Comparison of ENCODE assay signal across 8 cellular contexts in the genomic region with DNA sequence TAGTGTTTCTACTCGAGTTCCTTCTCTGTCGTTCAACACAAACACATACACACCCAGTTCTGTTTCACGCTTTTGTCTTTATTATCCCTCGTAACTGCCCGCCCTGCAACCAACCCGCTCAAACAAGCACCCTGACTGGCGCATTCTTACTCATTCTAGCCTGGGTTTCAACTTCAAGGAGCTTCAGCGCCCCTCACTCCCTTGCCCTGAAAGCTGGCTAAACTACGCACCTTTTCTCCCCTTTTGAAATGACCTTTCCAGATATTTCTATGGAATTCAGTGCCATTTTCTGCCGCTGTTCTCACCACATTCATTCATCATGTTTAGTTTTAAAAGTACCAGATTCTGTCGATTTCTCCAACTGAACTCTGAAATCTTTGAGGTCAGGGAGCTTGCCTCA. TPM values are rescaled to one million over a fixed set of nuclear protein-coding genes. Genes with fewer than 3 reads are reported as not detected.
DNase-seq lines count a peak whose midpoint lies in the region; ATAC-seq, FAIRE-seq and TF ChIP-seq lines count a peak whose summit lies in the region.

No MANE protein-coding gene starts in this region.

- H3K4me2 ChIP-seq in BLaER1 treated with 17β-estradiol and CSF1 and Interleukin-3, amounts not matched to agents 10 nM and 100 nM: peak overlapping the region; percentile 77 to 96 (median 89)
- H3K4me2 ChIP-seq in HepG2 (ENCODE audit: low read depth, low read length): peak overlapping the region; percentile 88

- no peak for TF ChIP-seq EP300 in HepG2 (IDR thresholded peaks at IDR 0.05; ENCODE audit: low read depth in 2 of 2, low read length in 2 of 2)
- no peak for TF ChIP-seq EP300 in HepG2 (CRISPR knock-in tag; IDR thresholded peaks at IDR 0.05; ENCODE audit: borderline replicate concordance)

- H3K79me2 ChIP-seq in HepG2 (ENCODE audit: insufficient read depth, low read length): no peaks in the 10 kb centered on the region

- peak overlapping the region; percentile 74 to 98 (median 93); a peak in 20 of 22 replicates for H3K27ac ChIP-seq in BLaER1 treated with 17β-estradiol and CSF1 and Interleukin-3, amounts not matched to agents 10 nM and 100 nM
- H3K27ac ChIP-seq in HepG2 (ENCODE audit: extremely low read length, insufficient read depth, low read length) (peak overlapping the region; percentile 28), testis (peak overlapping the region; percentile 6 to 77)

- peaks cover 0 to 21% (median 0%) of the 10 kb centered on the region in 11 experiments; a peak in 6 of 22 replicates for H4K20me1 ChIP-seq in BLaER1 treated with 17β-estradiol and CSF1 and Interleukin-3, amounts not matched to agents 10 nM and 100 nM
- H4K20me1 ChIP-seq in HepG2 (ENCODE audit: insufficient read depth, low read length): no peaks in the 10 kb centered on the region

- peak overlapping the region; percentile 78 for H3K4me3 Mint-ChIP-seq in central memory CD8-positive, alpha-beta T cell

- peak overlapping the region; percentile 82 to 96 (median 94) for H3K9ac ChIP-seq in BLaER1 treated with 17β-estradiol and CSF1 and Interleukin-3, amounts not matched to agents 10 nM and 100 nM
- H3K9ac ChIP-seq in HepG2 (ENCODE audit: insufficient read depth, low read depth, low read length): peak overlapping the region; percentile 70

- peaks cover 13% of the 10 kb centered on the region for H3K4me1 Mint-ChIP-seq in central memory CD8-positive, alpha-beta T cell

- H3K27ac Mint-ChIP-seq in central memory CD8-positive, alpha-beta T cell (ENCODE audit: low read depth): peak overlapping the region; percentile 82

- no peak for ATAC-seq in central memory CD8-positive, alpha-beta T cell (replicated peaks; ENCODE audit: extremely low read depth, poor library complexity, severe bottlenecking)
- ATAC-seq in HepG2: peak; percentile 54
- no peak for ATAC-seq in HG03045 (IDR thresholded peaks at IDR 0.05; ENCODE audit: unreplicated experiment)

- no peaks in the 10 kb centered on the region for H3K9me3 ChIP-seq in BLaER1 treated with 17β-estradiol and CSF1 and Interleukin-3, amounts not matched to agents 10 nM and 100 nM (replicated peaks in 1 of 11)
- H3K9me3 ChIP-seq in HepG2 (ENCODE audit: low read length) (no peaks in the 10 kb centered on the region), testis (no peaks in the 10 kb centered on the region)

- H3K27me3 Mint-ChIP-seq in central memory CD8-positive, alpha-beta T cell: no peaks in the 10 kb centered on the region

- DNase-seq in LoVo (ENCODE audit: low spot score) (peak; percentile 16), HepG2 (ENCODE audit: low spot score) (no peak), testis (no peak), NCI-H2171 (lab: John Stamatoyannopoulos, UW) (no peak)
- no peak for DNase-seq in central memory CD8-positive, alpha-beta T cell (ENCODE audit: low spot score in 2 of 2)
- DNase-seq in activated CD4-positive, alpha-beta T cell treated with anti-CD3 and anti-CD28 coated beads, Interleukin-2, amount 50 U/mL, for 1 hour: no peak

- peaks cover 11% of the 10 kb centered on the region for H3K36me3 Mint-ChIP-seq in central memory CD8-positive, alpha-beta T cell (ENCODE audit: insufficient read depth)

- in situ Hi-C loops in HepG2 (cut with HindIII; ENCODE audit: extremely low pct_ligation_motif_present, low pct_unique_long_range_greater_than_20kb): no loop called here

- POLR2A ChIA-PET in HepG2 (lab: Yijun Ruan, JAX): interaction anchor here (0.7 to 1.9 kb wide), 3 partner anchors 12 to 156 kb away, joined by 3 to 5 read pairs (median 4); no protein-coding TSS in a partner anchor

- peaks cover 7 to 23% (median 21%) of the 10 kb centered on the region in 11 experiments; a peak in 19 of 22 replicates for H3K36me3 ChIP-seq in BLaER1 treated with 17β-estradiol and CSF1 and Interleukin-3, amounts not matched to agents 10 nM and 100 nM
- H3K36me3 ChIP-seq in HepG2 (replicated peaks in 1 of 2; ENCODE audit: control insufficient read depth in 1 of 2, insufficient read depth in 2 of 2, low read length in 2 of 2) (no peaks in the 10 kb centered on the region; a peak in 1 of 5 replicates), testis (ENCODE audit: low read depth, missing control alignments) (no peaks in the 10 kb centered on the region)

- TF ChIP-seq RAD21 in HepG2 (CRISPR knock-in tag; IDR thresholded peaks at IDR 0.05): no peak

- WGBS in HepG2 (ENCODE audit: low lambda C conversion rate): 11% methylated on average over 11 of the region's 11 CpGs
- WGBS in testis, 2 donors: 19 to 25% methylated on average over 11 of the region's 11 CpGs

- peak overlapping the region; percentile 68 to 94 (median 80); a peak in 19 of 20 replicates for H3K4me3 ChIP-seq in BLaER1 treated with 17β-estradiol and CSF1 and Interleukin-3, amounts not matched to agents 10 nM and 100 nM
- peak overlapping the region; percentile 67 to 92 (median 84) for H3K4me3 ChIP-seq in HepG2 (replicated peaks in 1 of 3; ENCODE audit: insufficient read depth in 1 of 3, low read depth in 2 of 3, low read length in 3 of 3)
- H3K4me3 ChIP-seq in testis: peak overlapping the region; percentile 69 to 79

- BruUV-seq in HepG2 (replicated peaks; lab: Mats Ljungman, UMichigan): no TSS peak

- H3K9me3 Mint-ChIP-seq in central memory CD8-positive, alpha-beta T cell: no peaks in the 10 kb centered on the region

- peak overlapping the region; percentile 45 for H2AFZ ChIP-seq in HepG2 (ENCODE audit: low read length)

- no peak for TF ChIP-seq CTCF in HepG2 (CRISPR knock-in tag; IDR thresholded peaks at IDR 0.05)
- TF ChIP-seq CTCF in testis (IDR thresholded peaks at IDR 0.05): no peak

- TF ChIP-seq POLR2A in HepG2 (IDR thresholded peaks at IDR 0.05; ENCODE audit: insufficient read depth in 1 of 2, low read depth in 2 of 2, low read length in 2 of 2): no peak
- no peak for TF ChIP-seq POLR2A in testis (IDR thresholded peaks at IDR 0.05)

- FAIRE-seq in HepG2 (lab: Jason Lieb, UNC): no peak

- peaks cover 20 to 36% (median 28%) of the 10 kb centered on the region in 10 experiments; a peak in 19 of 20 replicates for H3K4me1 ChIP-seq in BLaER1 treated with 17β-estradiol and CSF1 and Interleukin-3, amounts not matched to agents 10 nM and 100 nM
- H3K4me1 ChIP-seq in HepG2 (ENCODE audit: insufficient read depth, low read length): peaks cover 23% of the 10 kb centered on the region
- H3K4me1 ChIP-seq in testis: peaks cover 11% of the 10 kb centered on the region

- H3K27me3 ChIP-seq in BLaER1 treated with 17β-estradiol and CSF1 and Interleukin-3, amounts not matched to agents 10 nM and 100 nM: no peaks in the 10 kb centered on the region
- H3K27me3 ChIP-seq in HepG2 (ENCODE audit: control insufficient read depth in 1 of 2, insufficient read depth in 2 of 2, low read length in 2 of 2) (no peaks in the 10 kb centered on the region), testis (no peaks in the 10 kb centered on the region)

- intact Hi-C loops in HepG2 (cut with micrococcal nuclease; ENCODE audit: unreplicated experiment) (loop anchor here (2.0 to 5.0 kb wide), 2 partner anchors 159 to 452 kb away; a partner anchor contains a TSS), testis (cut with DNase I; ENCODE audit: low total_unique reads) (no loop called here)

- CTCF ChIA-PET in HepG2 (lab: Yijun Ruan, JAX; ENCODE audit: low intra/inter-chr PET ratio, low total read pairs): no interaction called here

TF ChIP-seq in HepG2, 621 proteins besides CTCF, POLR2A, EP300 and RAD21 (continues in another document):
- TF ChIP-seq ZNF564 (CRISPR knock-in tag; IDR thresholded peaks at IDR 0.05) (no peak), SOX13 (IDR thresholded peaks at IDR 0.05) (no peak), SOX13 (CRISPR knock-in tag; conservative IDR thresholded peaks at IDR 0.05 in 1 of 2, IDR thresholded peaks at IDR 0.05 in 1 of 2) (no peak), ZFX (CRISPR knock-in tag; IDR thresholded peaks at IDR 0.05; ENCODE audit: low read depth) (no peak)
- TF ChIP-seq, protein P1, sequence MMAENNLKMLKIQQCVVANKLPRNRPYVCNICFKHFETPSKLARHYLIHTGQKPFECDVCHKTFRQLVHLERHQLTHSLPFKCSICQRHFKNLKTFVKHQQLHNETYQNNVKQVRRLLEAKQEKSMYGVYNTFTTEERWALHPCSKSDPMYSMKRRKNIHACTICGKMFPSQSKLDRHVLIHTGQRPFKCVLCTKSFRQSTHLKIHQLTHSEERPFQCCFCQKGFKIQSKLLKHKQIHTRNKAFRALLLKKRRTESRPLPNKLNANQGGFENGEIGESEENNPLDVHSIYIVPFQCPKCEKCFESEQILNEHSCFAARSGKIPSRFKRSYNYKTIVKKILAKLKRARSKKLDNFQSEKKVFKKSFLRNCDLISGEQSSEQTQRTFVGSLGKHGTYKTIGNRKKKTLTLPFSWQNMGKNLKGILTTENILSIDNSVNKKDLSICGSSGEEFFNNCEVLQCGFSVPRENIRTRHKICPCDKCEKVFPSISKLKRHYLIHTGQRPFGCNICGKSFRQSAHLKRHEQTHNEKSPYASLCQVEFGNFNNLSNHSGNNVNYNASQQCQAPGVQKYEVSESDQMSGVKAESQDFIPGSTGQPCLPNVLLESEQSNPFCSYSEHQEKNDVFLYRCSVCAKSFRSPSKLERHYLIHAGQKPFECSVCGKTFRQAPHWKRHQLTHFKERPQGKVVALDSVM (CRISPR knock-in tag; IDR thresholded peaks at IDR 0.05): no peak

RNA-seq across cellular contexts. Expression of a gene that starts 0.7 kb away (rescaled TPM):
- total RNA-seq in HepG2 (2016; rRNA removed; fragmentation: Illumina TruSeq; extraction: Trizol): 22.2 and 37.9 TPM in 2 replicates
- total RNA-seq in HepG2 (2016; cell fraction: cytosol; rRNA removed; fragmentation: Illumina TruSeq; extraction: Trizol; ENCODE audit: low read depth): 3.8 and 4.9 TPM in 2 replicates
- total RNA-seq in HepG2 (2016; cell fraction: insoluble cytoplasmic fraction; rRNA removed; fragmentation: Illumina TruSeq; extraction: Trizol): 21.6 and 36.2 TPM in 2 replicates
- 10.8 and 12.8 TPM in 2 replicates for total RNA-seq in HepG2 (2016; cell fraction: membrane; rRNA removed; fragmentation: Illumina TruSeq; extraction: Trizol)
- total RNA-seq in HepG2 (2016; cell fraction: nucleus; rRNA removed; fragmentation: Illumina TruSeq; extraction: Trizol): 33.7 and 34.4 TPM in 2 replicates
- polyA plus RNA-seq in HepG2 (2011; rRNA removed): 14.1 and 17.3 TPM in 2 replicates
- 12.4 and 18.8 TPM in 2 replicates for polyA plus RNA-seq in HepG2 (2011; cell fraction: cytosol; rRNA removed)
- polyA plus RNA-seq in HepG2 (2011; cell fraction: nucleus; rRNA removed): 6.1 and 11.0 TPM in 2 replicates
- polyA plus RNA-seq in HepG2 (2012): 12.0 TPM in 2 replicates
- 3.1 and 3.5 TPM in 2 replicates for polyA plus RNA-seq in HepG2 (2016; cell fraction: cytosol; fragmentation: Illumina TruSeq; extraction: Trizol; ENCODE audit: low read depth)
- 14.9 and 17.8 TPM in 2 replicates for polyA plus RNA-seq in HepG2 (2016; cell fraction: insoluble cytoplasmic fraction; fragmentation: Illumina TruSeq; extraction: Trizol; ENCODE audit: low read depth)
- polyA plus RNA-seq in HepG2 (2016; cell fraction: membrane; fragmentation: Illumina TruSeq; extraction: Trizol; ENCODE audit: low read depth): 6.8 and 8.3 TPM in 2 replicates
- polyA plus RNA-seq in HepG2 (2016; cell fraction: nucleus; fragmentation: Illumina TruSeq; extraction: Trizol; ENCODE audit: insufficient read depth, low read depth): 32.0 and 32.3 TPM in 2 replicates
- 33.8 and 90.6 TPM in 2 replicates for polyA minus RNA-seq in HepG2 (2011; rRNA and poly(A)+ RNA removed; ENCODE audit: low replicate concordance)
- polyA minus RNA-seq in HepG2 (2011; cell fraction: cytosol; rRNA and poly(A)+ RNA removed): 8.3 and 9.5 TPM in 2 replicates
- polyA minus RNA-seq in HepG2 (2011; cell fraction: nucleus; rRNA and poly(A)+ RNA removed): 26.8 and 27.5 TPM in 2 replicates
- total RNA-seq in testis: 10 to 100 TPM; 30.6 to 33.9 TPM
- 32.3 TPM for polyA plus RNA-seq in testis (ENCODE audit: insufficient read depth, low read depth, low replicate concordance)

Comparison
In these comparisons a context has a peak if more than half of its experiments do, and no peak if none do; other contexts are left out.
1. H3K27ac ChIP-seq: peak in every context shown above with its lines; median percentile 93 in BLaER1 treated with 17β-estradiol and CSF1 and Interleukin-3, amounts not matched to agents 10 nM and 100 nM; 42 in testis; 28 in HepG2.